In genomic region chr12:32671930-32672785, GRCh38 we compare ENCODE assay signal across 8 cellular contexts. TPM values are rescaled to one million over a fixed set of nuclear protein-coding genes. Genes with fewer than 3 reads are reported as not detected.
DNase-seq lines count a peak whose midpoint lies in the region; ATAC-seq and TF ChIP-seq lines count a peak whose summit lies in the region.

No MANE protein-coding gene starts in this region.

- H3K4me1 ChIP-seq in OCI-LY3 (ENCODE audit: low read length) (peaks cover 26% of the 10 kb centered on the region), colonic mucosa (no peaks in the 10 kb centered on the region), liver (ENCODE audit: control insufficient read depth in 4 of 4, insufficient read depth in 4 of 4, low read length in 3 of 4) (no peaks in the 10 kb centered on the region)

- H3K9me3 ChIP-seq in OCI-LY3 (ENCODE audit: insufficient read depth, low read length) (0 out of 2 replicates have a peak, but pooled peaks cover 15% of the 10 kb centered on the region), colonic mucosa (no peaks in the 10 kb centered on the region), liver (ENCODE audit: control insufficient read depth in 4 of 4, low read length in 3 of 4) (no peaks in the 10 kb centered on the region)

- H3K36me3 Mint-ChIP-seq in activated CD4-positive, alpha-beta memory T cell treated with anti-CD3 and anti-CD28 coated beads, Interleukin-2, amount 10 ng/mL, durations not matched to agents 7 days and 5 days (ENCODE audit: low read depth): no peaks in the 10 kb centered on the region
- H3K36me3 Mint-ChIP-seq in activated CD4-positive, alpha-beta memory T cell treated with anti-CD3 and anti-CD28 coated beads for 36 hours: peaks cover 7% of the 10 kb centered on the region

- peak overlapping the region; percentile 38; the same call in 1 of the 2 replicates for H3K4me2 ChIP-seq in OCI-LY3 (ENCODE audit: low read length)

- no peak overlapping the region for H3K27ac Mint-ChIP-seq in activated CD4-positive, alpha-beta memory T cell treated with anti-CD3 and anti-CD28 coated beads, Interleukin-2, amount 10 ng/mL, durations not matched to agents 7 days and 5 days
- no peak overlapping the region for H3K27ac Mint-ChIP-seq in activated CD4-positive, alpha-beta memory T cell treated with anti-CD3 and anti-CD28 coated beads for 36 hours

- H3K9me3 Mint-ChIP-seq in activated CD4-positive, alpha-beta memory T cell treated with anti-CD3 and anti-CD28 coated beads, Interleukin-2, amount 10 ng/mL, durations not matched to agents 7 days and 5 days: peaks cover 4% of the 10 kb centered on the region
- H3K9me3 Mint-ChIP-seq in activated CD4-positive, alpha-beta memory T cell treated with anti-CD3 and anti-CD28 coated beads for 36 hours: peaks cover 16% of the 10 kb centered on the region

- no peaks in the 10 kb centered on the region for H3K79me2 ChIP-seq in OCI-LY3 (ENCODE audit: low read length)

- CTCF ChIA-PET in activated CD4-positive, alpha-beta memory T cell treated with anti-CD3 and anti-CD28 coated beads, Interleukin-2, amount 10 ng/mL, durations not matched to agents 7 days and 5 days (lab: Charles Lee): interaction anchor here (0.6 to 5.5 kb wide), 14 partner anchors 10 to 1019 kb away, joined by 3 to 32 read pairs (median 4); partner anchors contain the start of gene YARS2
- CTCF ChIA-PET in activated CD4-positive, alpha-beta memory T cell treated with anti-CD3 and anti-CD28 coated beads for 36 hours (lab: Charles Lee): interaction anchor here (0.6 to 3.5 kb wide), 3 partner anchors 216 to 1018 kb away, joined by 3 to 15 read pairs (median 4); partner anchors contain the start of gene ETFBKMT

- POLR2A ChIA-PET in activated CD4-positive, alpha-beta memory T cell treated with anti-CD3 and anti-CD28 coated beads, Interleukin-2, amount 10 ng/mL, durations not matched to agents 7 days and 5 days (lab: Charles Lee): interaction anchor here (0.7 kb wide), 1 partner anchor 8 kb away, joined by 3 read pairs; no protein-coding TSS in a partner anchor
- POLR2A ChIA-PET in activated CD4-positive, alpha-beta memory T cell treated with anti-CD3 and anti-CD28 coated beads for 36 hours (lab: Charles Lee): no interaction called here

- H3K27me3 ChIP-seq in OCI-LY3 (ENCODE audit: low read depth, low read length) (no peaks in the 10 kb centered on the region), colonic mucosa (no peaks in the 10 kb centered on the region), liver (ENCODE audit: control insufficient read depth in 4 of 4, insufficient read depth in 4 of 4, low read length in 3 of 4) (no peaks in the 10 kb centered on the region)

- H3K27me3 Mint-ChIP-seq in activated CD4-positive, alpha-beta memory T cell treated with anti-CD3 and anti-CD28 coated beads, Interleukin-2, amount 10 ng/mL, durations not matched to agents 7 days and 5 days: peaks cover 13% of the 10 kb centered on the region
- H3K27me3 Mint-ChIP-seq in activated CD4-positive, alpha-beta memory T cell treated with anti-CD3 and anti-CD28 coated beads for 36 hours: peaks cover 6% of the 10 kb centered on the region

- 49% methylated on average over 11 of the region's 11 CpGs for WGBS in liver

- TF ChIP-seq CTCF in OCI-LY3 (IDR thresholded peaks at IDR 0.05; ENCODE audit: low read depth, low read length) (peak; percentile 81), colonic mucosa (IDR thresholded peaks at IDR 0.05) (peak; percentile 28), liver (IDR thresholded peaks at IDR 0.05; ENCODE audit: low read depth, low read length, missing input control) (peak; percentile 64)

- H3K9ac ChIP-seq in OCI-LY3 (ENCODE audit: low read length) (no peak overlapping the region), colonic mucosa (ENCODE audit: low read depth in 2 of 2, low read length in 2 of 2) (no peak overlapping the region), liver (ENCODE audit: low read depth in 1 of 2, low read length in 2 of 2) (no peak overlapping the region)

- intact Hi-C loops in activated CD4-positive, alpha-beta memory T cell treated with anti-CD3 and anti-CD28 coated beads for 36 hours (cut with micrococcal nuclease): loop anchor here (1.0 to 10.0 kb wide), 2 partner anchors 217 to 1347 kb away; partner anchors contain the start of gene SINHCAF
- intact Hi-C loops in colonic mucosa (cut with DNase I): loop anchor here (2.0 to 5.0 kb wide), 2 partner anchors 217 to 305 kb away; no protein-coding TSS in a partner anchor

- H3K36me3 ChIP-seq in OCI-LY3 (replicated peaks; ENCODE audit: low read depth, low read length) (no peaks in the 10 kb centered on the region), colonic mucosa (no peaks in the 10 kb centered on the region), liver (ENCODE audit: control insufficient read depth in 4 of 4, insufficient read depth in 3 of 4, low read depth in 1 of 4, low read length in 3 of 4) (no peaks in the 10 kb centered on the region)

- H2AFZ ChIP-seq in OCI-LY3 (ENCODE audit: low read depth, low read length): 0 out of 2 replicates have a peak overlapping the region, but pooled peaks have one; percentile 38

- H3K4me3 ChIP-seq in OCI-LY3 (ENCODE audit: low read length) (no peak overlapping the region), colonic mucosa (no peak overlapping the region), liver (ENCODE audit: low read depth in 1 of 3, low read length in 3 of 3) (no peak overlapping the region)

- peak; percentile 83 to 84 for TF ChIP-seq RAD21 in liver (IDR thresholded peaks at IDR 0.05)

- peak; percentile 21 for DNase-seq in activated CD4-positive, alpha-beta memory T cell treated with anti-CD3 and anti-CD28 coated beads, Interleukin-2, amount 10 ng/mL, durations not matched to agents 7 days and 5 days
- no peak for DNase-seq in activated CD4-positive, alpha-beta memory T cell treated with anti-CD3 and anti-CD28 coated beads for 36 hours
- DNase-seq in Kasumi-1 (lab: John Stamatoyannopoulos, UW): peak; percentile 88 to 91
- DNase-seq in colonic mucosa: peak; percentile 51
- no peak for DNase-seq in stimulated activated naive CD4-positive, alpha-beta T cell treated with Interleukin-2 at 50 U/mL for 16 hours (lab: John Stamatoyannopoulos, UW)

- no peaks in the 10 kb centered on the region for H4K20me1 ChIP-seq in OCI-LY3 (ENCODE audit: insufficient read depth, low read length)

- ATAC-seq in GM21515 (IDR thresholded peaks at IDR 0.05; ENCODE audit: unreplicated experiment): no peak

- H3K4me3 Mint-ChIP-seq in activated CD4-positive, alpha-beta memory T cell treated with anti-CD3 and anti-CD28 coated beads, Interleukin-2, amount 10 ng/mL, durations not matched to agents 7 days and 5 days: no peak overlapping the region
- no peak overlapping the region for H3K4me3 Mint-ChIP-seq in activated CD4-positive, alpha-beta memory T cell treated with anti-CD3 and anti-CD28 coated beads for 36 hours

- H3K27ac ChIP-seq in OCI-LY3 (ENCODE audit: low read length) (no peak overlapping the region), colonic mucosa (no peak overlapping the region), liver (ENCODE audit: low read depth in 1 of 2, low read length in 2 of 2) (no peak overlapping the region)

- no peaks in the 10 kb centered on the region for H3K4me1 Mint-ChIP-seq in activated CD4-positive, alpha-beta memory T cell treated with anti-CD3 and anti-CD28 coated beads, Interleukin-2, amount 10 ng/mL, durations not matched to agents 7 days and 5 days
- no peaks in the 10 kb centered on the region for H3K4me1 Mint-ChIP-seq in activated CD4-positive, alpha-beta memory T cell treated with anti-CD3 and anti-CD28 coated beads for 36 hours (ENCODE audit: low read depth)

TF ChIP-seq in liver, 16 proteins besides CTCF, POLR2A, EP300 and RAD21 (continues in another document):
- TF ChIP-seq SP1 (IDR thresholded peaks at IDR 0.05) (no peak), FOXA2 (IDR thresholded peaks at IDR 0.05) (no peak), GABPA (IDR thresholded peaks at IDR 0.05 in 1 of 2, conservative IDR thresholded peaks at IDR 0.05 in 1 of 2) (no peak), NR2F2 (IDR thresholded peaks at IDR 0.05) (no peak), HNF4A (conservative IDR thresholded peaks at IDR 0.05) (peak in 1 of 2 donors; percentile 22), RXRA (IDR thresholded peaks at IDR 0.05) (no peak), HNF4G (IDR thresholded peaks at IDR 0.05) (no peak), FOXA1 (IDR thresholded peaks at IDR 0.05) (no peak), ZBTB33 (IDR thresholded peaks at IDR 0.05) (no peak)

RNA-seq across cellular contexts. Expression of gene DNM1L, which starts 6.9 kb away (rescaled TPM):
- 10 to 100 TPM; 53.5 to 59.3 TPM for total RNA-seq in activated CD4-positive, alpha-beta memory T cell treated with anti-CD3 and anti-CD28 coated beads, Interleukin-2, amount 10 ng/mL, durations not matched to agents 7 days and 5 days
- 10 to 100 TPM; 59.0 to 62.5 TPM for total RNA-seq in activated CD4-positive, alpha-beta memory T cell treated with anti-CD3 and anti-CD28 coated beads for 36 hours
- total RNA-seq in colonic mucosa (10 to 100 TPM; 45.0 to 55.6 TPM), liver (10 to 100 TPM; 21.6 to 33.9 TPM)
- 10 to 100 TPM in 1 of 2 donors, 1 to 10 TPM in 1; 9.5 to 12.6 TPM for polyA plus RNA-seq in liver

Comparison
In these comparisons a context has a peak if more than half of its experiments do, and no peak if none do; other contexts are left out.
1. DNase-seq: peak in activated CD4-positive, alpha-beta memory T cell treated with anti-CD3 and anti-CD28 coated beads, Interleukin-2, amount 10 ng/mL, durations not matched to agents 7 days and 5 days (single experiment), Kasumi-1 (2 of 2) and colonic mucosa (single experiment); none in activated CD4-positive, alpha-beta memory T cell treated with anti-CD3 and anti-CD28 coated beads for 36 hours (single experiment) and stimulated activated naive CD4-positive, alpha-beta T cell treated with Interleukin-2 at 50 U/mL for 16 hours (single experiment).
2. CTCF ChIP-seq: peak in every context shown above with its lines; median percentile 81 in OCI-LY3; 64 in liver; 28 in colonic mucosa.